Comparison of ENCODE assay signal across 1 cellular context in genomic region chr12:93442411-93443340, GRCh38.
TF ChIP-seq lines count a peak whose summit lies in the region.

No MANE protein-coding gene starts in this region.

TF ChIP-seq in K562, 482 proteins besides CTCF, POLR2A, EP300 and RAD21 (continued from another document and continues in another):
- no peak for TF ChIP-seq JUND (IDR thresholded peaks at IDR 0.05; ENCODE audit: borderline replicate concordance, low read depth, low read length)
- no peak for TF ChIP-seq JUND (tag; IDR thresholded peaks at IDR 0.05; ENCODE audit: borderline replicate concordance, low read depth, low read length)
- TF ChIP-seq MLLT1 (IDR thresholded peaks at IDR 0.05), result 0 out of 4 replicates have a peak, but pooled peaks of 1 of the 2 experiments have one; percentile 13
- TF ChIP-seq ZNF24 (IDR thresholded peaks at IDR 0.05), result no peak
- no peak for TF ChIP-seq THRA (IDR thresholded peaks at IDR 0.05)
- TF ChIP-seq ZFP91 (CRISPR knock-in tag; IDR thresholded peaks at IDR 0.05), result peak; percentile 2; the same call in 1 of the 2 replicates
- no peak for TF ChIP-seq MEF2A (IDR thresholded peaks at IDR 0.05; ENCODE audit: control insufficient read depth, low read depth, low read length)
- 0 out of 2 replicates have a peak, but pooled peaks have one; percentile 4 for TF ChIP-seq NKRF (IDR thresholded peaks at IDR 0.05; ENCODE audit: borderline replicate concordance)
- TF ChIP-seq ATF1 (CRISPR knock-in tag; IDR thresholded peaks at IDR 0.05), result no peak
- TF ChIP-seq ATF1 (tag; IDR thresholded peaks at IDR 0.05), result peak; percentile 53
- no peak for TF ChIP-seq ZEB2 (IDR thresholded peaks at IDR 0.05)
- TF ChIP-seq KAT8 (IDR thresholded peaks at IDR 0.05; ENCODE audit: low read depth), result no peak
- TF ChIP-seq KAT7 (CRISPR knock-in tag; IDR thresholded peaks at IDR 0.05; ENCODE audit: borderline replicate concordance), result 0 out of 2 replicates have a peak, but pooled peaks have one; percentile 14
- peak; percentile 72 for TF ChIP-seq HMBOX1 (IDR thresholded peaks at IDR 0.05)
- TF ChIP-seq PML (IDR thresholded peaks at IDR 0.05; ENCODE audit: low read length), result peak; percentile 14; the same call in 1 of the 2 replicates
- TF ChIP-seq ZNF263 (CRISPR knock-in tag; IDR thresholded peaks at IDR 0.05; ENCODE audit: borderline replicate concordance), result peak; percentile 71; the same call in 1 of the 2 replicates
- TF ChIP-seq TAF9B (IDR thresholded peaks at IDR 0.05; ENCODE audit: partially characterized antibody), result no peak
- TF ChIP-seq ZBTB43 (CRISPR knock-in tag; IDR thresholded peaks at IDR 0.05), result no peak
- no peak for TF ChIP-seq ZNF551 (CRISPR knock-in tag; IDR thresholded peaks at IDR 0.05)
- TF ChIP-seq THRAP3 (IDR thresholded peaks at IDR 0.05; ENCODE audit: borderline replicate concordance), result no peak
- TF ChIP-seq MTA1 (IDR thresholded peaks at IDR 0.05; ENCODE audit: borderline replicate concordance), result no peak
- no peak for TF ChIP-seq ZNF76 (CRISPR knock-in tag; IDR thresholded peaks at IDR 0.05; ENCODE audit: borderline replicate concordance)
- no peak for TF ChIP-seq BRCA1 (IDR thresholded peaks at IDR 0.05)
- no peak for TF ChIP-seq BRCA1 (CRISPR knock-in tag; IDR thresholded peaks at IDR 0.05)
- TF ChIP-seq PHF21A (IDR thresholded peaks at IDR 0.05; ENCODE audit: borderline replicate concordance, low read depth), result 0 out of 2 replicates have a peak, but pooled peaks have one; percentile 0
- no peak for TF ChIP-seq CREM (IDR thresholded peaks at IDR 0.05; ENCODE audit: low read depth)
- TF ChIP-seq TRIM25 (IDR thresholded peaks at IDR 0.05; ENCODE audit: borderline replicate concordance), result 0 out of 2 replicates have a peak, but pooled peaks have one; percentile 28
- no peak for TF ChIP-seq NR4A1 (CRISPR knock-in tag; IDR thresholded peaks at IDR 0.05)
- TF ChIP-seq NR4A1 (tag; IDR thresholded peaks at IDR 0.05), result 0 out of 2 replicates have a peak, but pooled peaks have one; percentile 10
- TF ChIP-seq ID3 (CRISPR knock-in tag; IDR thresholded peaks at IDR 0.05), result no peak
- peak; percentile 44; the same call in 1 of the 2 replicates for TF ChIP-seq ID3 (tag; IDR thresholded peaks at IDR 0.05)
- 0 out of 2 replicates have a peak, but pooled peaks have one; percentile 13 for TF ChIP-seq ZNF175 (CRISPR knock-in tag; IDR thresholded peaks at IDR 0.05; ENCODE audit: low read depth)
- no peak for TF ChIP-seq MLX (CRISPR knock-in tag; conservative IDR thresholded peaks at IDR 0.05)
- TF ChIP-seq UBTF (IDR thresholded peaks at IDR 0.05; ENCODE audit: borderline replicate concordance in 1 of 2, low read depth in 2 of 2, low read length in 2 of 2), result peak in 1 of 2 experiments; percentile 62; a peak in 1 of 4 replicates
- TF ChIP-seq ZNF589 (CRISPR knock-in tag; IDR thresholded peaks at IDR 0.05; ENCODE audit: low read depth), result 0 out of 2 replicates have a peak, but pooled peaks have one; percentile 17
- TF ChIP-seq HINFP (tag; conservative IDR thresholded peaks at IDR 0.05; ENCODE audit: low read depth), result no peak
- no peak for TF ChIP-seq ZNF316 (IDR thresholded peaks at IDR 0.05)
- peak; percentile 18; the same call in 1 of the 2 replicates for TF ChIP-seq ZFX (CRISPR knock-in tag; IDR thresholded peaks at IDR 0.05)
- TF ChIP-seq IRF1 (CRISPR knock-in tag; IDR thresholded peaks at IDR 0.05; ENCODE audit: borderline replicate concordance), result 0 out of 2 replicates have a peak, but pooled peaks have one; percentile 43
- TF ChIP-seq ZBTB33 (CRISPR knock-in tag; IDR thresholded peaks at IDR 0.05), result peak; percentile 46; the same call in 1 of the 2 replicates
- no peak for TF ChIP-seq TEAD2 (tag; IDR thresholded peaks at IDR 0.05)
- 0 out of 2 replicates have a peak, but pooled peaks have one; percentile 65 for TF ChIP-seq FOXP1 (CRISPR knock-in tag; IDR thresholded peaks at IDR 0.05)
